Comparison of ENCODE assay signal across 9 cellular contexts in genomic region chr2:157363612-157364101, GRCh38. TPM values are rescaled to one million over a fixed set of nuclear protein-coding genes. Genes with fewer than 3 reads are reported as not detected.
DNase-seq lines count a peak whose midpoint lies in the region; ATAC-seq and TF ChIP-seq lines count a peak whose summit lies in the region.
"Had no signal": no experiment of that assay in that cellular context is flagged by ENCODE, and none has a peak within 500 bp of the region (broad histone marks: within the 10 kb centered on the region; RNA-seq: fewer than 3 reads in every experiment).

No MANE protein-coding gene starts in this region.

- ATAC-seq in HG02678 (IDR thresholded peaks at IDR 0.05; ENCODE audit: unreplicated experiment): peak; percentile 56

- H3K36me3 Mint-ChIP-seq in activated CD4-positive, alpha-beta memory T cell treated with anti-CD3 and anti-CD28 coated beads for 36 hours: peaks cover 30% of the 10 kb centered on the region
- peaks cover 55% of the 10 kb centered on the region for H3K36me3 Mint-ChIP-seq in activated CD4-positive, alpha-beta memory T cell treated with anti-CD3 and anti-CD28 coated beads, Interleukin-2, amount 10 ng/mL, durations not matched to agents 7 days and 5 days (ENCODE audit: low read depth)

- no peaks in the 10 kb centered on the region for H4K20me1 ChIP-seq in OCI-LY7 (ENCODE audit: insufficient read depth, low read length)

- intact Hi-C loops in activated CD4-positive, alpha-beta memory T cell treated with anti-CD3 and anti-CD28 coated beads for 36 hours (cut with micrococcal nuclease): loop anchor here (1.0 to 2.0 kb wide), 3 partner anchors 27 to 49 kb away; no protein-coding TSS in a partner anchor
- intact Hi-C loops in OCI-LY7 (cut with micrococcal nuclease; ENCODE audit: unreplicated experiment): no loop called here

- peaks cover 24% of the 10 kb centered on the region for H3K4me1 Mint-ChIP-seq in activated CD4-positive, alpha-beta memory T cell treated with anti-CD3 and anti-CD28 coated beads for 36 hours (ENCODE audit: low read depth)
- H3K4me1 Mint-ChIP-seq in activated CD4-positive, alpha-beta memory T cell treated with anti-CD3 and anti-CD28 coated beads, Interleukin-2, amount 10 ng/mL, durations not matched to agents 7 days and 5 days: peaks cover 12% of the 10 kb centered on the region

- no peaks in the 10 kb centered on the region for H3K27me3 Mint-ChIP-seq in activated CD4-positive, alpha-beta memory T cell treated with anti-CD3 and anti-CD28 coated beads for 36 hours
- H3K27me3 Mint-ChIP-seq in activated CD4-positive, alpha-beta memory T cell treated with anti-CD3 and anti-CD28 coated beads, Interleukin-2, amount 10 ng/mL, durations not matched to agents 7 days and 5 days: no peaks in the 10 kb centered on the region

- H3K79me2 ChIP-seq in OCI-LY7 (ENCODE audit: insufficient read depth, low read depth, low read length): no peaks in the 10 kb centered on the region

- no peak overlapping the region for H3K4me3 Mint-ChIP-seq in activated CD4-positive, alpha-beta memory T cell treated with anti-CD3 and anti-CD28 coated beads for 36 hours
- H3K4me3 Mint-ChIP-seq in activated CD4-positive, alpha-beta memory T cell treated with anti-CD3 and anti-CD28 coated beads, Interleukin-2, amount 10 ng/mL, durations not matched to agents 7 days and 5 days: no peak overlapping the region

- DNase-seq in activated CD4-positive, alpha-beta memory T cell treated with anti-CD3 and anti-CD28 coated beads for 36 hours: no peak
- DNase-seq in activated CD4-positive, alpha-beta memory T cell treated with anti-CD3 and anti-CD28 coated beads, Interleukin-2, amount 10 ng/mL, durations not matched to agents 7 days and 5 days: no peak
- DNase-seq in OCI-LY7 (ENCODE audit: low spot score) (no peak), putamen (ENCODE audit: low spot score) (peak; percentile 7), SKM-1 (lab: John Stamatoyannopoulos, UW; ENCODE audit: unreplicated experiment) (no peak), NCI-H1694 (lab: John Stamatoyannopoulos, UW) (no peak), D341Med (ENCODE audit: low spot score) (no peak)
- DNase-seq: dorsolateral prefrontal cortex had no signal

- BruUV-seq in OCI-LY7 (replicated peaks; lab: Mats Ljungman, UMichigan): no TSS peak

- H3K4me1 ChIP-seq in OCI-LY7 (ENCODE audit: insufficient read depth, low read length, poor library complexity, severe bottlenecking): peaks cover 13% of the 10 kb centered on the region

- no peak overlapping the region for H3K4me3 ChIP-seq in OCI-LY7 (ENCODE audit: low read depth, low read length, poor library complexity, severe bottlenecking)
- H3K4me3 ChIP-seq: dorsolateral prefrontal cortex had no signal

- POLR2A ChIA-PET in activated CD4-positive, alpha-beta memory T cell treated with anti-CD3 and anti-CD28 coated beads for 36 hours (lab: Charles Lee): interaction anchor here (1.4 kb wide), 1 partner anchor 51 kb away, joined by 4 read pairs; no protein-coding TSS in a partner anchor
- POLR2A ChIA-PET in activated CD4-positive, alpha-beta memory T cell treated with anti-CD3 and anti-CD28 coated beads, Interleukin-2, amount 10 ng/mL, durations not matched to agents 7 days and 5 days (lab: Charles Lee): no interaction called here
- POLR2A ChIA-PET in OCI-LY7 (lab: Charles Lee): interaction anchor here (0.5 to 1.3 kb wide), 3 partner anchors 38 to 488 kb away, joined by 3 read pairs; partner anchors contain the start of gene ERMN

- H3K9me2 ChIP-seq in OCI-LY7 (ENCODE audit: insufficient read depth, low read length): no peaks in the 10 kb centered on the region

- H3K27ac ChIP-seq in OCI-LY7 (ENCODE audit: low read depth, low read length, poor library complexity, severe bottlenecking): no peak overlapping the region
- H3K27ac ChIP-seq: dorsolateral prefrontal cortex had no signal

- peaks cover 25% of the 10 kb centered on the region for H3K9me3 Mint-ChIP-seq in activated CD4-positive, alpha-beta memory T cell treated with anti-CD3 and anti-CD28 coated beads for 36 hours
- H3K9me3 Mint-ChIP-seq in activated CD4-positive, alpha-beta memory T cell treated with anti-CD3 and anti-CD28 coated beads, Interleukin-2, amount 10 ng/mL, durations not matched to agents 7 days and 5 days: peaks cover 36% of the 10 kb centered on the region

- peak overlapping the region; percentile 55; the same call in 1 of the 2 replicates for H3K4me2 ChIP-seq in OCI-LY7 (ENCODE audit: low read length)

- peak overlapping the region; percentile 23 for H3K27ac Mint-ChIP-seq in activated CD4-positive, alpha-beta memory T cell treated with anti-CD3 and anti-CD28 coated beads for 36 hours
- H3K27ac Mint-ChIP-seq in activated CD4-positive, alpha-beta memory T cell treated with anti-CD3 and anti-CD28 coated beads, Interleukin-2, amount 10 ng/mL, durations not matched to agents 7 days and 5 days: no peak overlapping the region

- CTCF ChIA-PET in activated CD4-positive, alpha-beta memory T cell treated with anti-CD3 and anti-CD28 coated beads for 36 hours (lab: Charles Lee): interaction anchor here (1.0 to 3.3 kb wide), 3 partner anchors 27 to 62 kb away, joined by 3 to 14 read pairs (median 3); no protein-coding TSS in a partner anchor
- CTCF ChIA-PET in activated CD4-positive, alpha-beta memory T cell treated with anti-CD3 and anti-CD28 coated beads, Interleukin-2, amount 10 ng/mL, durations not matched to agents 7 days and 5 days (lab: Charles Lee): interaction anchor here (1.0 kb wide), 1 partner anchor 38 kb away, joined by 3 read pairs; the partner anchor contains the start of gene ERMN
- CTCF ChIA-PET in OCI-LY7 (lab: Charles Lee; ENCODE audit: unreplicated experiment): no interaction called here

- no peak for TF ChIP-seq CTCF in OCI-LY7 (conservative IDR thresholded peaks at IDR 0.05; ENCODE audit: low read length)

- H2AFZ ChIP-seq in OCI-LY7 (ENCODE audit: low read length): peak overlapping the region; percentile 39; the same call in 1 of the 2 replicates

- peaks cover 21% of the 10 kb centered on the region; the same call in 1 of the 2 replicates for H3K9me3 ChIP-seq in OCI-LY7 (ENCODE audit: low read length)

- H3K36me3 ChIP-seq in OCI-LY7 (ENCODE audit: insufficient read depth, low read length): no peaks in the 10 kb centered on the region; the same call in 1 of the 2 replicates

RNA-seq across cellular contexts. Expression of gene ERMN, which starts 38.0 kb away (rescaled TPM):
- 1 to 10 TPM in 1 of 2 experiments, under 1 TPM in 1; 0.82 to 1.5 TPM for total RNA-seq in activated CD4-positive, alpha-beta memory T cell treated with anti-CD3 and anti-CD28 coated beads for 36 hours
- 1 to 10 TPM; 3.1 to 3.5 TPM for total RNA-seq in activated CD4-positive, alpha-beta memory T cell treated with anti-CD3 and anti-CD28 coated beads, Interleukin-2, amount 10 ng/mL, durations not matched to agents 7 days and 5 days
- total RNA-seq in OCI-LY7 (2014; rRNA removed; shearing (Covaris generic)): 1.4 and 2.2 TPM in 2 replicates
- 2.1 and 3.7 TPM in 2 replicates for total RNA-seq in OCI-LY7 (2022)
